ENCODE assay signal across 8 cellular contexts in the genomic region with DNA sequence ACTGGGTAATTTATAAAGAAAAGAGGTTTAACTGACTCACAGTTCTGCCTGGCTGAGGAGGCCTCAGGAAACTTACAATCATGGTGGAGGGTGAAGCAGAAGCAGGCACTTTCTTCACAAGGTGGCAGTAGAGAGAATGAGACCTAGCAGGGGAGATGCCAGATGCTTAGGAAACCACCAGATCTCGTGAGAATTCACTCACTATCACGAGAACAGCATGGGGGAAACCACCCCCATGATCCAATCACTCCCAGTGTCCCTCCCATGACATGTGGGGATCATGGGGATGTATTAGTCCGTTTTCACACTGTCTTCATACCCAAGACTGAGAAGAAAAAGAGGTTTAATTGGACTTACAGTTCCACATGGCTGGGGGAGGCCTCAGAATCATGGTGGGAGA. TPM values are rescaled to one million over a fixed set of nuclear protein-coding genes. Genes with fewer than 3 reads are reported as not detected.
DNase-seq lines count a peak whose midpoint lies in the region; FAIRE-seq and TF ChIP-seq lines count a peak whose summit lies in the region.
"Not testable (repeated sequence)": the region's sequence is repeated elsewhere in the genome, so short reads cannot be mapped to it uniquely, and the experiment has no call there.

No MANE protein-coding gene starts in this region.

- H3K9me3 ChIP-seq in MG63; keratinocyte (ENCODE audit: control insufficient read depth, low read depth, low read length): not testable (repeated sequence)

- not testable (repeated sequence) for H3K4me2 ChIP-seq in keratinocyte (ENCODE audit: control insufficient read depth, extremely low read depth, insufficient read depth, low read depth, low read length)

- not testable (repeated sequence) for H3K9me1 ChIP-seq in keratinocyte (ENCODE audit: control insufficient read depth, extremely low read depth, insufficient read depth, low read length)

- H2AFZ ChIP-seq in keratinocyte (ENCODE audit: control insufficient read depth, low read length), result not testable (repeated sequence)

- not testable (repeated sequence) for H3K79me2 ChIP-seq in keratinocyte (ENCODE audit: control insufficient read depth, insufficient read depth, low read length)

- H3K27me3 ChIP-seq in MG63; keratinocyte (ENCODE audit: control insufficient read depth, extremely low read depth, insufficient read depth, low read length): not testable (repeated sequence)

- not testable (repeated sequence) for H3K9ac ChIP-seq in keratinocyte (ENCODE audit: control insufficient read depth, extremely low read depth, insufficient read depth, low read length)

- not testable (repeated sequence) for H3K4me3 ChIP-seq in MG63; keratinocyte (ENCODE audit: control insufficient read depth in 2 of 3, extremely low read depth in 1 of 3, insufficient read depth in 2 of 3, low read depth in 1 of 3, low read length in 3 of 3)

- dilution Hi-C loops in keratinocyte (cut with MboI; ENCODE audit: extremely low pct_ligation_motif_present, low sequenced_read_pairs), result not testable (repeated sequence)

- H3K27ac ChIP-seq in keratinocyte (ENCODE audit: control insufficient read depth, insufficient read depth, low read length), result not testable (repeated sequence)

- FAIRE-seq in keratinocyte (lab: Jason Lieb, UNC), result peak; percentile 64

- DNase-seq in A172 (ENCODE audit: low spot score), result peak; percentile 81
- DNase-seq in GM03348 (ENCODE audit: low spot score), result peak; percentile 65
- DNase-seq in MG63, result peak; percentile 30
- peak; percentile 86 for DNase-seq in RKO (ENCODE audit: low spot score)
- peak; percentile 27 for DNase-seq in activated T-cell treated with anti-CD3 and anti-CD28 coated beads for 24 hours (ENCODE audit: low read depth)
- peak; percentile 50 to 76 for DNase-seq in dermis microvascular lymphatic vessel endothelial cell (ENCODE audit: low read depth in 2 of 2)
- peak; percentile 30 for DNase-seq in keratinocyte (ENCODE audit: low read depth, low spot score)
- DNase-seq in retina, result peak; percentile 36

- not testable (repeated sequence) for H3K4me1 ChIP-seq in keratinocyte (ENCODE audit: control insufficient read depth, extremely low read depth, insufficient read depth, low read length)

- peak; percentile 30 to 53 (median 48) for TF ChIP-seq CTCF in keratinocyte (optimal IDR thresholded peaks at IDR 0.05 in 1 of 3, IDR thresholded peaks at IDR 0.05 in 1 of 3, conservative IDR thresholded peaks at IDR 0.05 in 1 of 3; ENCODE audit: extremely low read depth in 1 of 3, insufficient read depth in 2 of 3, low read length in 3 of 3)

- not testable (repeated sequence) for H4K20me1 ChIP-seq in keratinocyte (ENCODE audit: control insufficient read depth, extremely low read depth, insufficient read depth, low read length)

- not testable (repeated sequence) for H3K36me3 ChIP-seq in MG63; keratinocyte (ENCODE audit: control insufficient read depth in 2 of 2, extremely low read depth in 1 of 2, insufficient read depth in 2 of 2, low read length in 2 of 2)

RNA-seq across cellular contexts. Expression of a gene that starts 41.6 kb away (rescaled TPM):
- total RNA-seq in A172 (2014; rRNA removed; shearing (Covaris generic)), result not detected in 2 replicates
- total RNA-seq in MG63 (2014; rRNA removed; shearing (Covaris generic); ENCODE audit: low replicate concordance), result not detected in 2 replicates
- total RNA-seq in dermis microvascular lymphatic vessel endothelial cell, result not detected in 2 replicates
- not detected in 3 replicates for polyA plus RNA-seq in keratinocyte
- polyA plus RNA-seq in keratinocyte (2011; ENCODE audit: low read depth), result not detected
- not detected in 2 replicates for polyA plus RNA-seq in keratinocyte (2011; cell fraction: cytosol; rRNA removed)
- polyA plus RNA-seq in keratinocyte (2011; cell fraction: nucleus; rRNA removed), result not detected in 2 replicates
- 0.08 TPM in 1 of 2 replicates, not detected in the other for polyA plus RNA-seq in keratinocyte (2012; ENCODE audit: low replicate concordance)
- polyA minus RNA-seq in keratinocyte, result not detected in 3 replicates
- not detected for polyA minus RNA-seq in keratinocyte (2011; cell fraction: cytosol; rRNA and poly(A)+ RNA removed)
- polyA minus RNA-seq in keratinocyte (2011; cell fraction: nucleus; rRNA and poly(A)+ RNA removed), result not detected in 2 replicates

RNA-seq across cellular contexts. Expression of a gene that starts 45.0 kb away (rescaled TPM):
- total RNA-seq in A172 (2014; rRNA removed; shearing (Covaris generic)), result 24.4 and 26.6 TPM in 2 replicates
- total RNA-seq in MG63 (2014; rRNA removed; shearing (Covaris generic); ENCODE audit: low replicate concordance), result 20.6 and 27.3 TPM in 2 replicates
- 16.6 and 34.5 TPM in 2 replicates for total RNA-seq in dermis microvascular lymphatic vessel endothelial cell
- polyA plus RNA-seq in keratinocyte, result 40.2 to 89.3 TPM (median 73.8 TPM) in 3 replicates
- 42.4 TPM for polyA plus RNA-seq in keratinocyte (2011; ENCODE audit: low read depth)
- 59.4 and 104 TPM in 2 replicates for polyA plus RNA-seq in keratinocyte (2011; cell fraction: cytosol; rRNA removed)
- 61.6 and 80.3 TPM in 2 replicates for polyA plus RNA-seq in keratinocyte (2011; cell fraction: nucleus; rRNA removed)
- polyA plus RNA-seq in keratinocyte (2012; ENCODE audit: low replicate concordance), result 67.5 and 77.7 TPM in 2 replicates
- 69.0 to 167 TPM (median 81.6 TPM) in 3 replicates for polyA minus RNA-seq in keratinocyte
- polyA minus RNA-seq in keratinocyte (2011; cell fraction: cytosol; rRNA and poly(A)+ RNA removed), result 104 TPM
- 34.6 and 41.6 TPM in 2 replicates for polyA minus RNA-seq in keratinocyte (2011; cell fraction: nucleus; rRNA and poly(A)+ RNA removed)

Comparison
In these comparisons a context has a peak if more than half of its experiments do, and no peak if none do; other contexts are left out.
1. DNase-seq: peak in every context shown above with its lines; median percentile 86 in RKO; 81 in A172; 65 in GM03348; 63 in dermis microvascular lymphatic vessel endothelial cell; 36 in retina; 30 in MG63; 30 in keratinocyte; 27 in activated T-cell treated with anti-CD3 and anti-CD28 coated beads for 24 hours.